Comparison of ENCODE assay signal across 1 cellular context in the genomic region with DNA sequence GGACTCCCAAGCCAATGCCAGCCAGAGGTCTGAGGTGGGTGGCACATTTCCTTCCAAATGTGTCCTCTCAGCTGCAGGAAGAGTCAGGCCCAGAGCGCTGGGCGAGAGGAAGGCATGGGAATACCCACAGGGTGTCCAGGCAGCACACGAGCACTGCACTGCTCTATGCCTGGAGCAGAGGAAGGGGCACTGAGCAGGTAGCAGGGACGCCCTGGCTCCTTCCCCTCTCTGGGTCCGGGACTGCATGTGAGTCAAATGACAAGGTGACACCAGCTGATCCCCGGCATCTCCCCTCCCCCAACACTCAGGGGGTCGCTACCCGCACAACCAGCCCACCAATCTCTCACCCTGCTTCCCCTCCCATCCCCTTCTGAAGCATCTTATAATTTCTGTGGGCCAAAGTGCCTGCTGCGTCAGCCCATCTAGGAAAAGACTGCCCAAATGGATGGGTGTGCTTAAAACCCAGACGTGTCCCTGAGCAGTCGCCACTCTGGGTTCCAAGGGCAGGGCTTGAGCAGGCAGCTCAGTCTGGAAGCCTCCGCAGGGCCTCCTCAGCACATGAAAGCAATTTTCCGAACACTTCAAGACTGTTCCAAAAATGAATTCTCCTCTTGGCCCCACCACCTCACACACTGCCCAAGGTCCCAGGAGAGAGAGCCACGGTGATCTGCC.
TF ChIP-seq lines count a peak whose summit lies in the region.

No MANE protein-coding gene starts in this region.

TF ChIP-seq in GM12878, 131 proteins besides CTCF, POLR2A, EP300 and RAD21:
- no peak for TF ChIP-seq BMI1 (IDR thresholded peaks at IDR 0.05; ENCODE audit: borderline replicate concordance)
- no peak for TF ChIP-seq SREBF2 (IDR thresholded peaks at IDR 0.05; ENCODE audit: low read length)
- TF ChIP-seq REST (IDR thresholded peaks at IDR 0.05; ENCODE audit: low read depth, low read length) = no peak
- TF ChIP-seq, protein P1, sequence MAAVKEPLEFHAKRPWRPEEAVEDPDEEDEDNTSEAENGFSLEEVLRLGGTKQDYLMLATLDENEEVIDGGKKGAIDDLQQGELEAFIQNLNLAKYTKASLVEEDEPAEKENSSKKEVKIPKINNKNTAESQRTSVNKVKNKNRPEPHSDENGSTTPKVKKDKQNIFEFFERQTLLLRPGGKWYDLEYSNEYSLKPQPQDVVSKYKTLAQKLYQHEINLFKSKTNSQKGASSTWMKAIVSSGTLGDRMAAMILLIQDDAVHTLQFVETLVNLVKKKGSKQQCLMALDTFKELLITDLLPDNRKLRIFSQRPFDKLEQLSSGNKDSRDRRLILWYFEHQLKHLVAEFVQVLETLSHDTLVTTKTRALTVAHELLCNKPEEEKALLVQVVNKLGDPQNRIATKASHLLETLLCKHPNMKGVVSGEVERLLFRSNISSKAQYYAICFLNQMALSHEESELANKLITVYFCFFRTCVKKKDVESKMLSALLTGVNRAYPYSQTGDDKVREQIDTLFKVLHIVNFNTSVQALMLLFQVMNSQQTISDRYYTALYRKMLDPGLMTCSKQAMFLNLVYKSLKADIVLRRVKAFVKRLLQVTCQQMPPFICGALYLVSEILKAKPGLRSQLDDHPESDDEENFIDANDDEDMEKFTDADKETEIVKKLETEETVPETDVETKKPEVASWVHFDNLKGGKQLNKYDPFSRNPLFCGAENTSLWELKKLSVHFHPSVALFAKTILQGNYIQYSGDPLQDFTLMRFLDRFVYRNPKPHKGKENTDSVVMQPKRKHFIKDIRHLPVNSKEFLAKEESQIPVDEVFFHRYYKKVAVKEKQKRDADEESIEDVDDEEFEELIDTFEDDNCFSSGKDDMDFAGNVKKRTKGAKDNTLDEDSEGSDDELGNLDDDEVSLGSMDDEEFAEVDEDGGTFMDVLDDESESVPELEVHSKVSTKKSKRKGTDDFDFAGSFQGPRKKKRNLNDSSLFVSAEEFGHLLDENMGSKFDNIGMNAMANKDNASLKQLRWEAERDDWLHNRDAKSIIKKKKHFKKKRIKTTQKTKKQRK (IDR thresholded peaks at IDR 0.05; ENCODE audit: low read depth, low read length) = no peak
- TF ChIP-seq SP1 (IDR thresholded peaks at IDR 0.05; ENCODE audit: low read depth, low read length) = no peak
- TF ChIP-seq MTA3 (IDR thresholded peaks at IDR 0.05; ENCODE audit: borderline replicate concordance, low read length) = no peak
